21 cellular contexts compared by ENCODE assay signal in genomic region chr6:25157183-25157582, GRCh38.
"Had no signal": no experiment of that assay in that cellular context is flagged by ENCODE, and none has a peak within 500 bp of the region (broad histone marks: within the 10 kb centered on the region; RNA-seq: fewer than 3 reads in every experiment).

No MANE protein-coding gene starts in this region.

- DNase-seq: effector CD8-positive, alpha-beta T cell; endodermal cell; foreskin fibroblast; gastrocnemius medialis; head of caudate nucleus; left ventricle myocardium superior; natural killer cell; occipital lobe; ovary; posterior cingulate gyrus; psoas muscle; right cardiac atrium; sigmoid colon; stimulated activated CD4-positive, alpha-beta T cell treated with anti-CD3 and anti-CD28 coated beads, Interleukin-4, amount 100 ng/mL, for 4 hours; stimulated activated naive CD8-positive, alpha-beta T cell treated with anti-CD3 and anti-CD28 coated beads, Interleukin-15, Interleukin-2, amounts not matched to agents 100 U/mL and 50 U/mL, for 24 hours; transverse colon had no signal

- H3K9me3 ChIP-seq: ovary had no signal

- H3K4me1 ChIP-seq: gastrocnemius medialis, psoas muscle, sigmoid colon, vagina had no signal

- ATAC-seq: esophagus mucosa; gastrocnemius medialis; left ventricle myocardium superior; natural killer cell; psoas muscle; right cardiac atrium; stimulated activated memory B cell treated with anti-CD40 and anti-IgM and Interleukin-4, amounts not matched to agents 10 μg/mL and 1 μg/mL and 100 μg/mL, for 72 hours; stimulated activated naive CD8-positive, alpha-beta T cell treated with anti-CD3 and anti-CD28 coated beads, Interleukin-15, Interleukin-2, amounts not matched to agents 100 U/mL and 50 U/mL, for 24 hours had no signal

- H3K36me3 ChIP-seq: gastrocnemius medialis, ovary, sigmoid colon, transverse colon, vagina had no signal

- H3K27me3 ChIP-seq: gastrocnemius medialis, ovary, sigmoid colon, transverse colon, vagina had no signal

- H3K4me3 ChIP-seq: gastrocnemius medialis, lung, ovary, psoas muscle, sigmoid colon, transverse colon, vagina had no signal

- H3K27ac ChIP-seq: epithelial cell of prostate, gastrocnemius medialis, ovary, psoas muscle, sigmoid colon, transverse colon, vagina had no signal
